Comparison of ENCODE assay signal across 12 cellular contexts in genomic region chr12:123808167-123808566, GRCh38. TPM values are rescaled to one million over a fixed set of nuclear protein-coding genes. Genes with fewer than 3 reads are reported as not detected.
DNase-seq lines count a peak whose midpoint lies in the region; ATAC-seq and TF ChIP-seq lines count a peak whose summit lies in the region.
"Had no signal": no experiment of that assay in that cellular context is flagged by ENCODE, and none has a peak within 500 bp of the region (broad histone marks: within the 10 kb centered on the region; RNA-seq: fewer than 3 reads in every experiment).

No MANE protein-coding gene starts in this region.

- no peak overlapping the region for H3K27ac ChIP-seq in WERI-Rb-1
- H3K27ac ChIP-seq: pancreas had no signal

- peak; percentile 43 for DNase-seq in BE2C
- no peak for DNase-seq in HFF-Myc (ENCODE audit: extremely low read depth, low read depth)
- peak; percentile 45 for DNase-seq in WERI-Rb-1
- no peak for DNase-seq in kidney epithelial cell (ENCODE audit: low read depth)
- no peak for DNase-seq in COR-L47 (lab: John Stamatoyannopoulos, UW)
- DNase-seq in activated CD8-positive, alpha-beta memory T cell treated with anti-CD3 and anti-CD28 coated beads, Interleukin-2, amount 10 ng/mL, durations not matched to agents 7 days and 5 days: no peak
- DNase-seq: activated naive CD4-positive, alpha-beta T cell treated with anti-CD3 and anti-CD28 coated beads for 36 hours; NCI-H1105 treated with DMSO at 0.1 percent for 48 hours; pancreas had no signal

- no peak overlapping the region for H3K27ac Mint-ChIP-seq in activated CD8-positive, alpha-beta memory T cell treated with anti-CD3 and anti-CD28 coated beads, Interleukin-2, amount 10 ng/mL, durations not matched to agents 7 days and 5 days
- H3K27ac Mint-ChIP-seq: activated naive CD4-positive, alpha-beta T cell treated with anti-CD3 and anti-CD28 coated beads for 36 hours had no signal

- H3K4me3 ChIP-seq in BE2C (ENCODE audit: low read depth, low read length) (no peak overlapping the region), HFF-Myc (replicated peaks; ENCODE audit: low read depth, low read length) (no peak overlapping the region), WERI-Rb-1 (ENCODE audit: low read depth, low read length) (no peak overlapping the region), kidney epithelial cell (ENCODE audit: low read depth, low read length) (no peak overlapping the region)
- H3K4me3 ChIP-seq: pancreas had no signal

- H3K27me3 ChIP-seq in BE2C: no peaks in the 10 kb centered on the region
- no peaks in the 10 kb centered on the region for H3K27me3 ChIP-seq in WERI-Rb-1 (ENCODE audit: insufficient read depth, low read depth, severe bottlenecking)
- H3K27me3 ChIP-seq in kidney epithelial cell (ENCODE audit: control insufficient read depth, insufficient read depth, low read length): no peaks in the 10 kb centered on the region
- H3K27me3 ChIP-seq: pancreas had no signal

- no peaks in the 10 kb centered on the region for H3K36me3 ChIP-seq in BE2C
- no peaks in the 10 kb centered on the region for H3K36me3 ChIP-seq in WERI-Rb-1
- no peaks in the 10 kb centered on the region for H3K36me3 ChIP-seq in kidney epithelial cell (ENCODE audit: control insufficient read depth, insufficient read depth, low read length)
- H3K36me3 ChIP-seq: pancreas had no signal

- CTCF ChIA-PET in activated CD8-positive, alpha-beta memory T cell treated with anti-CD3 and anti-CD28 coated beads, Interleukin-2, amount 10 ng/mL, durations not matched to agents 7 days and 5 days (lab: Charles Lee): no interaction called here

- peaks cover 10% of the 10 kb centered on the region for H3K4me1 Mint-ChIP-seq in activated CD8-positive, alpha-beta memory T cell treated with anti-CD3 and anti-CD28 coated beads, Interleukin-2, amount 10 ng/mL, durations not matched to agents 7 days and 5 days

- H3K4me3 Mint-ChIP-seq in activated CD8-positive, alpha-beta memory T cell treated with anti-CD3 and anti-CD28 coated beads, Interleukin-2, amount 10 ng/mL, durations not matched to agents 7 days and 5 days: no peak overlapping the region
- H3K4me3 Mint-ChIP-seq: activated naive CD4-positive, alpha-beta T cell treated with anti-CD3 and anti-CD28 coated beads for 36 hours had no signal

- H3K4me1 ChIP-seq in BE2C: no peaks in the 10 kb centered on the region; the same call in none of the 2 replicates
- H3K4me1 ChIP-seq: pancreas had no signal

- peaks cover 19% of the 10 kb centered on the region for H3K27me3 Mint-ChIP-seq in activated CD8-positive, alpha-beta memory T cell treated with anti-CD3 and anti-CD28 coated beads, Interleukin-2, amount 10 ng/mL, durations not matched to agents 7 days and 5 days

- ATAC-seq in HG03139 (IDR thresholded peaks at IDR 0.05; ENCODE audit: unreplicated experiment) (no peak), HG02981 (IDR thresholded peaks at IDR 0.05; ENCODE audit: unreplicated experiment) (no peak)
- ATAC-seq in activated CD8-positive, alpha-beta memory T cell treated with anti-CD3 and anti-CD28 coated beads, Interleukin-2, amount 10 ng/mL, durations not matched to agents 7 days and 5 days: no peak
- ATAC-seq: esophagus mucosa, pancreas had no signal

- TF ChIP-seq CTCF in BE2C (IDR thresholded peaks at IDR 0.05; ENCODE audit: low read depth, low read length): peak; percentile 58
- TF ChIP-seq CTCF in HFF-Myc (IDR thresholded peaks at IDR 0.05; ENCODE audit: low read depth, low read length, missing control alignments): peak; percentile 33
- TF ChIP-seq CTCF in WERI-Rb-1 (IDR thresholded peaks at IDR 0.05; ENCODE audit: low read depth, low read length): peak; percentile 55
- peak; percentile 6 for TF ChIP-seq CTCF in kidney epithelial cell (IDR thresholded peaks at IDR 0.05; ENCODE audit: insufficient read depth, low read length, poor library complexity, severe bottlenecking)

- H3K9me3 ChIP-seq in BE2C (no peaks in the 10 kb centered on the region), WERI-Rb-1 (ENCODE audit: severe bottlenecking) (no peaks in the 10 kb centered on the region)
- H3K9me3 ChIP-seq: pancreas had no signal

- no peaks in the 10 kb centered on the region for H3K9me3 Mint-ChIP-seq in activated CD8-positive, alpha-beta memory T cell treated with anti-CD3 and anti-CD28 coated beads, Interleukin-2, amount 10 ng/mL, durations not matched to agents 7 days and 5 days (ENCODE audit: low read depth)
- H3K9me3 Mint-ChIP-seq: activated naive CD4-positive, alpha-beta T cell treated with anti-CD3 and anti-CD28 coated beads for 36 hours had no signal

- peaks cover 2% of the 10 kb centered on the region for H3K36me3 Mint-ChIP-seq in activated CD8-positive, alpha-beta memory T cell treated with anti-CD3 and anti-CD28 coated beads, Interleukin-2, amount 10 ng/mL, durations not matched to agents 7 days and 5 days

RNA-seq across cellular contexts. Expression of gene DNAH10, which starts 46.1 kb away (rescaled TPM):
- polyA plus RNA-seq in BE2C (2012; ENCODE audit: insufficient read depth, insufficient read length, low read depth): 4.9 TPM
- total RNA-seq in kidney epithelial cell: under 0.01 and 0.04 TPM in 2 replicates
- total RNA-seq in activated CD8-positive, alpha-beta memory T cell treated with anti-CD3 and anti-CD28 coated beads, Interleukin-2, amount 10 ng/mL, durations not matched to agents 7 days and 5 days: under 1 TPM; 0.05 to 0.76 TPM

Comparison
In these comparisons a context has a peak if more than half of its experiments do, and no peak if none do; other contexts are left out.
1. DNase-seq: peak in BE2C (single experiment) and WERI-Rb-1 (single experiment); none in HFF-Myc (single experiment), kidney epithelial cell (single experiment), COR-L47 (single experiment) and activated CD8-positive, alpha-beta memory T cell treated with anti-CD3 and anti-CD28 coated beads, Interleukin-2, amount 10 ng/mL, durations not matched to agents 7 days and 5 days (single experiment).
2. CTCF ChIP-seq: peak in every context shown above with its lines; median percentile 58 in BE2C; 55 in WERI-Rb-1; 33 in HFF-Myc; 6 in kidney epithelial cell.